Comparison of ENCODE assay signal across 8 cellular contexts in genomic region chr9:136245194-136246150, GRCh38. TPM values are rescaled to one million over a fixed set of nuclear protein-coding genes. Genes with fewer than 3 reads are reported as not detected.
DNase-seq lines count a peak whose midpoint lies in the region; ATAC-seq and TF ChIP-seq lines count a peak whose summit lies in the region.

A gene with protein sequence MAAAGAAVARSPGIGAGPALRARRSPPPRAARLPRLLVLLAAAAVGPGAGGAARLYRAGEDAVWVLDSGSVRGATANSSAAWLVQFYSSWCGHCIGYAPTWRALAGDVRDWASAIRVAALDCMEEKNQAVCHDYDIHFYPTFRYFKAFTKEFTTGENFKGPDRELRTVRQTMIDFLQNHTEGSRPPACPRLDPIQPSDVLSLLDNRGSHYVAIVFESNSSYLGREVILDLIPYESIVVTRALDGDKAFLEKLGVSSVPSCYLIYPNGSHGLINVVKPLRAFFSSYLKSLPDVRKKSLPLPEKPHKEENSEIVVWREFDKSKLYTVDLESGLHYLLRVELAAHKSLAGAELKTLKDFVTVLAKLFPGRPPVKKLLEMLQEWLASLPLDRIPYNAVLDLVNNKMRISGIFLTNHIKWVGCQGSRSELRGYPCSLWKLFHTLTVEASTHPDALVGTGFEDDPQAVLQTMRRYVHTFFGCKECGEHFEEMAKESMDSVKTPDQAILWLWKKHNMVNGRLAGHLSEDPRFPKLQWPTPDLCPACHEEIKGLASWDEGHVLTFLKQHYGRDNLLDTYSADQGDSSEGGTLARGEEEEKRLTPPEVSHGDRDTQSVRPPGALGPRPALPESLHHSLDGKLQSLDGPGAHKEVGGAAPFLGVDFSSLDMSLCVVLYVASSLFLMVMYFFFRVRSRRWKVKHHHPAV (minus strand): TSS chr9:136245812. CDS start chr9:136245803, 9 bp downstream.

- no peak within 1 kb of the TSS for H3K56ac ChIP-seq in H9 (ENCODE audit: insufficient read length, low read depth, low read length)

- peaks cover 18% of the 10 kb centered on the region for H3K27me3 Mint-ChIP-seq in H9 (ENCODE audit: low read depth)
- no peaks in the 10 kb centered on the region for H3K27me3 Mint-ChIP-seq in T-helper 17 cell
- H3K27me3 Mint-ChIP-seq in progenitor cell of endocrine pancreas: peaks cover 18% of the 10 kb centered on the region

- H3K27ac ChIP-seq in H9 (ENCODE audit: insufficient read length, low read depth, low read length) (no peak within 1 kb of the TSS), upper lobe of left lung (peak within 1 kb of the TSS in 1 of 4 donors; percentile 66)

- peak in 1 of 4 donors; percentile 23 for TF ChIP-seq POLR2A in upper lobe of left lung (IDR thresholded peaks at IDR 0.05)

- no peak within 1 kb of the TSS for H2AK5ac ChIP-seq in H9 (ENCODE audit: insufficient read length, low read length)

- no peaks in the 10 kb centered on the region for H3K36me3 ChIP-seq in upper lobe of left lung

- peaks cover 35 to 56% of the 10 kb centered on the region in 2 experiments for H3K4me1 Mint-ChIP-seq in H9
- peaks cover 33% of the 10 kb centered on the region for H3K4me1 Mint-ChIP-seq in T-helper 17 cell
- peaks cover 17% of the 10 kb centered on the region for H3K4me1 Mint-ChIP-seq in progenitor cell of endocrine pancreas (ENCODE audit: low read depth)

- no CpG with 5 or more reads among the region's 113 CpGs for WGBS in H9 (ENCODE audit: extremely low coverage, insufficient read length, low lambda C conversion rate)
- 2% methylated on average over 8 to 22 of the region's 113 CpGs for WGBS in upper lobe of left lung, 2 donors

- DNase-seq in DMS53 treated with DMSO at 0.1 percent for 48 hours (lab: John Stamatoyannopoulos, UW; ENCODE audit: unreplicated experiment): peak; percentile 73
- DNase-seq in H9: peak; percentile 80
- DNase-seq in NCI-H1092 treated with DMSO at 0.1 percent for 48 hours (lab: John Stamatoyannopoulos, UW): peak; percentile 69
- DNase-seq in T-helper 17 cell: peak; percentile 74 to 86 (median 84)
- DNase-seq in amniotic epithelial cell (ENCODE audit: low read depth): peak; percentile 57
- DNase-seq in left cardiac atrium: peak; percentile 87
- DNase-seq in progenitor cell of endocrine pancreas (ENCODE audit: low spot score, unreplicated experiment): peak; percentile 73
- DNase-seq in upper lobe of left lung: peak; percentile 85 to 97

- H3K9me3 Mint-ChIP-seq in H9 (no peaks in the 10 kb centered on the region; a peak in 1 of 5 replicates), progenitor cell of endocrine pancreas (ENCODE audit: low read depth) (no peaks in the 10 kb centered on the region)

- intact Hi-C loops in left cardiac atrium (cut with DNase I): no loop called here

- H2BK20ac ChIP-seq in H9 (ENCODE audit: low read depth, low read length, poor library complexity, severe bottlenecking): no peak within 1 kb of the TSS

- no peak within 1 kb of the TSS for H4K8ac ChIP-seq in H9 (replicated peaks; ENCODE audit: insufficient read length, low read depth, low read length)

- H3K4me1 ChIP-seq in H9 (ENCODE audit: insufficient read depth, low read length): peaks cover 9% of the 10 kb centered on the region
- H3K4me1 ChIP-seq in upper lobe of left lung: peaks cover 12 to 20% (median 15%) of the 10 kb centered on the region in 4 donors

- H3T11ph ChIP-seq in H9 (ENCODE audit: low read length): no peak within 1 kb of the TSS

- no peak within 1 kb of the TSS for H3K4ac ChIP-seq in H9 (ENCODE audit: low read depth, low read length)

- H3K9ac ChIP-seq in H9 (ENCODE audit: extremely low read depth, insufficient read length, low read length): peak within 1 kb of the TSS; percentile 66

- no peak within 1 kb of the TSS for H2AFZ ChIP-seq in H9 (ENCODE audit: low read length)

- TF ChIP-seq CTCF in H9 (conservative IDR thresholded peaks at IDR 0.05): no peak
- no peak for TF ChIP-seq CTCF in progenitor cell of endocrine pancreas (IDR thresholded peaks at IDR 0.05; ENCODE audit: unreplicated experiment)
- peak in 3 of 6 experiments; percentile 4 to 24 (median 23) for TF ChIP-seq CTCF in upper lobe of left lung (IDR thresholded peaks at IDR 0.05)

- no peak for TF ChIP-seq EP300 in upper lobe of left lung (IDR thresholded peaks at IDR 0.05)

- ATAC-seq in T-helper 17 cell: peak; percentile 86
- ATAC-seq in left cardiac atrium: peak; percentile 93 to 95
- peak; percentile 87 to 91 for ATAC-seq in upper lobe of left lung (ENCODE audit: low FRiP score in 2 of 2)

- H3K4me2 ChIP-seq in H9 (ENCODE audit: insufficient read depth, insufficient read length, low read length): peak within 1 kb of the TSS; percentile 80

- H3K14ac ChIP-seq in H9 (ENCODE audit: insufficient read depth, low read length): no peak within 1 kb of the TSS; the same call in 1 of the 2 replicates

- H3K18ac ChIP-seq in H9 (ENCODE audit: insufficient read length, low read depth, low read length): no peak within 1 kb of the TSS

- H4K91ac ChIP-seq in H9 (ENCODE audit: insufficient read length, low read depth, low read length): no peak within 1 kb of the TSS

- no peak within 1 kb of the TSS for H2BK15ac ChIP-seq in H9 (ENCODE audit: low read depth, low read length)

- peaks cover 6% of the 10 kb centered on the region for H4K20me1 ChIP-seq in H9 (ENCODE audit: control insufficient read depth, insufficient read depth, insufficient read length)

- no peak within 1 kb of the TSS for H2BK12ac ChIP-seq in H9 (ENCODE audit: insufficient read length, low read depth, low read length)

- H3K36me3 Mint-ChIP-seq in H9 (ENCODE audit: insufficient read depth in 1 of 3, low read depth in 3 of 3): peaks cover 0 to 7% (median 5%) of the 10 kb centered on the region in 3 experiments; a peak in 3 of 7 replicates
- no peaks in the 10 kb centered on the region for H3K36me3 Mint-ChIP-seq in T-helper 17 cell (ENCODE audit: low read depth)
- no peaks in the 10 kb centered on the region for H3K36me3 Mint-ChIP-seq in progenitor cell of endocrine pancreas (ENCODE audit: insufficient read depth)

- H4K5ac ChIP-seq in H9 (ENCODE audit: insufficient read length, low read depth, low read length): no peak within 1 kb of the TSS

- H3K27ac Mint-ChIP-seq in H9: peak within 1 kb of the TSS; percentile 71 to 75 (median 71); a peak in 6 of 7 replicates
- peak within 1 kb of the TSS; percentile 94 for H3K27ac Mint-ChIP-seq in T-helper 17 cell
- peak within 1 kb of the TSS; percentile 82 for H3K27ac Mint-ChIP-seq in progenitor cell of endocrine pancreas

- peaks cover 18% of the 10 kb centered on the region; the same call in 1 of the 2 replicates for H3K79me2 ChIP-seq in H9 (ENCODE audit: insufficient read depth, low read length)

- H3K79me1 ChIP-seq in H9 (ENCODE audit: insufficient read depth, low read depth, low read length, poor library complexity, severe bottlenecking): peaks cover 5% of the 10 kb centered on the region

- H3K4me3 Mint-ChIP-seq in H9 (peak within 1 kb of the TSS; percentile 83 to 95), T-helper 17 cell (peak within 1 kb of the TSS; percentile 99), progenitor cell of endocrine pancreas (ENCODE audit: low read depth) (peak within 1 kb of the TSS; percentile 92)

- peak within 1 kb of the TSS; percentile 70 to 96 (median 80) for H3K4me3 ChIP-seq in upper lobe of left lung

- H3K23me2 ChIP-seq in H9 (ENCODE audit: insufficient read length, low read depth, low read length, poor library complexity, severe bottlenecking): peaks cover 5% of the 10 kb centered on the region

- no peak within 1 kb of the TSS for H2BK120ac ChIP-seq in H9 (ENCODE audit: low read depth, low read length, poor library complexity, severe bottlenecking)

- H3K27me3 ChIP-seq in H9 (ENCODE audit: insufficient read depth, low read length) (no peaks in the 10 kb centered on the region), upper lobe of left lung (no peaks in the 10 kb centered on the region)

- H3K9me3 ChIP-seq in H9 (ENCODE audit: control insufficient read depth, low read depth, low read length) (no peaks in the 10 kb centered on the region), T-helper 17 cell (ENCODE audit: control insufficient read depth, low read length, poor library complexity, severe bottlenecking) (no peaks in the 10 kb centered on the region), upper lobe of left lung (no peaks in the 10 kb centered on the region)

- no peak within 1 kb of the TSS for H3K23ac ChIP-seq in H9 (ENCODE audit: insufficient read length, low read depth, low read length)

- H2BK5ac ChIP-seq in H9 (ENCODE audit: insufficient read length, low read length): no peak within 1 kb of the TSS

RNA-seq across cellular contexts. Expression of the gene that starts here (rescaled TPM):
- total RNA-seq in H9 (2021) (25.0 and 25.8 TPM in 2 replicates), T-helper 17 cell (10 to 100 TPM; 12.6 to 15.5 TPM), left cardiac atrium (1 to 10 TPM; 6.5 to 6.6 TPM), progenitor cell of endocrine pancreas (24.0 and 24.1 TPM in 2 replicates), upper lobe of left lung (10 to 100 TPM in 3 of 6 donors, 1 to 10 TPM in 3; 6.9 to 14.8 (median 10.1) TPM)
